20 cellular contexts compared by ENCODE assay signal in the genomic region with DNA sequence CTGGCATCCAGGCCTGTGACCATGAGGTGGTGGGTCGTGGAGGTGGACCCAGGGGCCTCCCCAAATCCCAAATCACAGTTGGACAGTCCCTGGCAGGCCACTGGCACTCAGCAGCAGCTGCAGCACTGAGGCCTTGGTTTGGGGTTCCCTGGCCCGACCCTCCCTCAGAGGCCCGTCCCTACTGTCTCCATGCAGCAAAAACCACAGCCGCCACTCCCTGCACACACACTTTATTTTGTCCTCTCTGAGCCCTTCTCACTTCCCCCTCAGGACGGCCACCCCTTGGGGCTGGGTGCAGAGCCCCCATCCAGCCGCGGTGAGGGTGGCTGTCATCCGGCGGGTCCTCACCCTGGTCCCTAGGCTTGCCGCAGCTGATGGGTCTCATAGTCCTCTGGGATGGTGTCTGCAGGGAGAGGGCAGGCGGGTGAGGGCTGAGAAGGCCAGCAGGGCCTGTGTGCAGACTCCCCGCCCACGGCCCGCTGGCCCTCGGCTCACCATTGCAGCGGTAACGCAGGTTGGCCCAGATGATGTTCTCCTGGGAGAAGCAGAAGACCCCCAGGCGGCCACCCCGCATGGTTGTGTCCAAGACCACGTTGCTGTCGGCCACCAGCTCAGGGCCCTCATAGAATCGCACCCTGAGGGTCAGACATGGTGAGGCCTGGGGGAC. TPM values are rescaled to one million over a fixed set of nuclear protein-coding genes. Genes with fewer than 3 reads are reported as not detected.
"Had no signal": no experiment of that assay in that cellular context is flagged by ENCODE, and none has a peak within 500 bp of the region (broad histone marks: within the 10 kb centered on the region; RNA-seq: fewer than 3 reads in every experiment).

No MANE protein-coding gene starts in this region.

- H3K36me3 ChIP-seq: esophagus squamous epithelium, neutrophil, right atrium auricular region, upper lobe of left lung, uterus had no signal

- H3K4me3 Mint-ChIP-seq: immature natural killer cell; naive thymus-derived CD4-positive, alpha-beta T cell; nephron progenitor cell had no signal

- H3K27ac Mint-ChIP-seq: immature natural killer cell, nephron progenitor cell had no signal

- ATAC-seq: gastroesophageal sphincter; left ventricle myocardium superior; naive thymus-derived CD4-positive, alpha-beta T cell had no signal

- DNase-seq: dermis blood vessel endothelial cell; esophagus squamous epithelium; foreskin fibroblast; glutamatergic neuron; immature natural killer cell; left ventricle myocardium superior; mesendoderm; naive thymus-derived CD4-positive, alpha-beta T cell; nephron progenitor cell; stimulated activated CD4-positive, alpha-beta T cell treated with anti-CD3 and anti-CD28 coated beads, Interleukin-2, amount 100 ng/mL, for 48 hours; stimulated activated naive CD4-positive, alpha-beta T cell treated with Interleukin-2 at 50 U/mL for 16 hours; uterus had no signal

- H3K36me3 Mint-ChIP-seq: immature natural killer cell had no signal

- H3K4me3 ChIP-seq: esophagus squamous epithelium, gastroesophageal sphincter, lung, right atrium auricular region, smooth muscle cell, upper lobe of left lung, uterus had no signal

- H3K4me2 ChIP-seq: smooth muscle cell had no signal

- H3K9me3 Mint-ChIP-seq: immature natural killer cell had no signal

- H3K27ac ChIP-seq: esophagus squamous epithelium, gastroesophageal sphincter, neutrophil, right atrium auricular region, upper lobe of left lung, uterus had no signal

- H3K9me3 ChIP-seq: esophagus squamous epithelium, gastroesophageal sphincter, neutrophil, right atrium auricular region, upper lobe of left lung, uterus had no signal

RNA-seq across cellular contexts. Expression of gene COMP, which starts 8.4 kb away (rescaled TPM):
- total RNA-seq: dermis blood vessel endothelial cell; epithelial cell of proximal tubule; left ventricle myocardium superior; naive thymus-derived CD4-positive, alpha-beta T cell; pulmonary artery endothelial cell had no signal
